Comparison of ENCODE assay signal across 1 cellular context in genomic region chr16:89695875-89696597, GRCh38.
TF ChIP-seq lines count a peak whose summit lies in the region.

No MANE protein-coding gene starts in this region.

TF ChIP-seq in IMR-90, 13 proteins besides CTCF, POLR2A, EP300 and RAD21:
- TF ChIP-seq NFE2L2 (IDR thresholded peaks at IDR 0.05; ENCODE audit: low read depth, low read length) (no peak), ELK1 (IDR thresholded peaks at IDR 0.05; ENCODE audit: borderline replicate concordance, low read depth, low read length) (no peak), FOS (IDR thresholded peaks at IDR 0.05; ENCODE audit: low read depth, low read length) (no peak), MAZ (IDR thresholded peaks at IDR 0.05; ENCODE audit: borderline replicate concordance, low read depth, low read length) (no peak), USF2 (IDR thresholded peaks at IDR 0.05; ENCODE audit: low read depth, low read length) (no peak)
